ENCODE assay signal across 8 cellular contexts in the genomic region with DNA sequence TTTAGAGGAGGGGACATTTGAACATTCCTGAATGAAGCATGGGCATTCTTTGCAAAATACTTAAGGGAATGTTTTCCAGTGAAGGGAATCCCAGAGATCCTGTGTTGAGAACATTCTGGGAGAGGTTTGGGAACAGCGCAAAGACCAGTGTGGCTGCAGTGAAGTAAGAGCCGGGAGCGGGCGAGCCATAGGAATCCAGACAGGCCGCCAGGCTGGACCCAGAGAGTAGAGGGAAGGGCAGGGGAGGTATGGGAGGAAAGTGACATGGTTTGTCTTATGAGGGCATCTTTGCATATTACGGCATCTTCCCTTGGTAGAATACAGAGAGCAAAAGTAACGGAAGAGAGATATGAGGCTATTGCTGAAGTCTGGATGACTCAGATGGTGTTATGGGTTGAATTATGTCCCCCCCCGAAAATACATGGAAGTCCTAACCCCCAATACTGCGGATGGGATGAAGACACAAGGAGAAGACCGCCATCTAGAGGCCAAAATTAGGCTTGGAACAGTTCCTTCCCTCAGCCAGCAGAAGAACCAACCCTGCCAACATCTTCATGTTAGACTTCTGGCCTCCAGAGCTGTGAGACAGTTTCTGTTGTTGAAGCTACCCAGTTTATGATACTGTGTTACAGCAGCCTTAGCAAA.
DNase-seq lines count a peak whose midpoint lies in the region; ATAC-seq lines count a peak whose summit lies in the region.

No MANE protein-coding gene starts in this region.

- peak; percentile 62 for ATAC-seq in GM19328 (IDR thresholded peaks at IDR 0.05; ENCODE audit: unreplicated experiment)
- peak; percentile 57 for ATAC-seq in stimulated activated naive CD8-positive, alpha-beta T cell treated with anti-CD3 and anti-CD28 coated beads, Interleukin-15, amount 100 ng/mL, for 72 hours

- peaks cover 4% of the 10 kb centered on the region for H3K4me1 Mint-ChIP-seq in stimulated activated naive CD8-positive, alpha-beta T cell treated with anti-CD3 and anti-CD28 coated beads, Interleukin-15, amount 100 ng/mL, for 72 hours

- peaks cover 54% of the 10 kb centered on the region for H3K27me3 Mint-ChIP-seq in stimulated activated naive CD8-positive, alpha-beta T cell treated with anti-CD3 and anti-CD28 coated beads, Interleukin-15, amount 100 ng/mL, for 72 hours

- DNase-seq in AML-193 (lab: John Stamatoyannopoulos, UW) (peak; percentile 38 to 51), SW480 (ENCODE audit: low spot score) (peak; percentile 36), glomerular visceral epithelial cell (ENCODE audit: extremely low spot score) (peak; percentile 37), SW 1271 (lab: John Stamatoyannopoulos, UW) (no peak), NCI-H446 treated with DMSO at 0.1 percent for 48 hours (lab: John Stamatoyannopoulos, UW) (no peak), NCI-H1417 (lab: John Stamatoyannopoulos, UW) (no peak)
- DNase-seq in stimulated activated naive CD8-positive, alpha-beta T cell treated with anti-CD3 and anti-CD28 coated beads, Interleukin-15, amount 100 ng/mL, for 72 hours: peak in 1 of 2 donors; percentile 19

- H3K4me3 Mint-ChIP-seq in stimulated activated naive CD8-positive, alpha-beta T cell treated with anti-CD3 and anti-CD28 coated beads, Interleukin-15, amount 100 ng/mL, for 72 hours: no peak overlapping the region

- H3K9me3 Mint-ChIP-seq in stimulated activated naive CD8-positive, alpha-beta T cell treated with anti-CD3 and anti-CD28 coated beads, Interleukin-15, amount 100 ng/mL, for 72 hours: no peaks in the 10 kb centered on the region

- peak overlapping the region in 1 of 2 donors; percentile 71 for H3K27ac Mint-ChIP-seq in stimulated activated naive CD8-positive, alpha-beta T cell treated with anti-CD3 and anti-CD28 coated beads, Interleukin-15, amount 100 ng/mL, for 72 hours

Comparison
In these comparisons a context has a peak if more than half of its experiments do, and no peak if none do; other contexts are left out.
1. DNase-seq: peak in AML-193 (2 of 2), SW480 (single experiment) and glomerular visceral epithelial cell (single experiment); none in SW 1271 (0 of 2), NCI-H446 treated with DMSO at 0.1 percent for 48 hours (single experiment) and NCI-H1417 (0 of 3).